8 cellular contexts compared by ENCODE assay signal in genomic region chr1:221724931-221725605, GRCh38. TPM values are rescaled to one million over a fixed set of nuclear protein-coding genes. Genes with fewer than 3 reads are reported as not detected.
DNase-seq lines count a peak whose midpoint lies in the region; ATAC-seq and TF ChIP-seq lines count a peak whose summit lies in the region.

No MANE protein-coding gene starts in this region.

- H3K4me3 Mint-ChIP-seq in activated CD4-positive, alpha-beta T cell treated with anti-CD3 and anti-CD28 coated beads, Interleukin-2, amount 10 ng/mL, durations not matched to agents 7 days and 5 days, result no peak overlapping the region
- H3K4me3 Mint-ChIP-seq in activated T-helper 1 cell treated with anti-CD3 and anti-CD28 coated beads, Interleukin-12 subunit alpha, Interleukin-12 subunit beta, Interleukin-2, Interleukin-4 antibody, amounts not matched to agents 30 ng/mL and 10 ng/mL and 1 ng/mL, durations not matched to agents 14 hours and 24 hours and 36 hours, result no peak overlapping the region

- no peak for ATAC-seq in HG03280 (IDR thresholded peaks at IDR 0.05; ENCODE audit: unreplicated experiment)

- peaks cover 67% of the 10 kb centered on the region for H3K4me1 Mint-ChIP-seq in activated CD4-positive, alpha-beta T cell treated with anti-CD3 and anti-CD28 coated beads, Interleukin-2, amount 10 ng/mL, durations not matched to agents 7 days and 5 days
- H3K4me1 Mint-ChIP-seq in activated T-helper 1 cell treated with anti-CD3 and anti-CD28 coated beads, Interleukin-12 subunit alpha, Interleukin-12 subunit beta, Interleukin-2, Interleukin-4 antibody, amounts not matched to agents 30 ng/mL and 10 ng/mL and 1 ng/mL, durations not matched to agents 14 hours and 24 hours and 36 hours (ENCODE audit: low read depth), result peaks cover 88% of the 10 kb centered on the region

- H3K9me3 ChIP-seq in left ventricle myocardium inferior (replicated peaks), result peaks cover 6% of the 10 kb centered on the region
- H3K9me3 ChIP-seq in thymus (ENCODE audit: control insufficient read depth), result peaks cover 2% of the 10 kb centered on the region

- CTCF ChIA-PET in activated CD4-positive, alpha-beta T cell treated with anti-CD3 and anti-CD28 coated beads, Interleukin-2, amount 10 ng/mL, durations not matched to agents 7 days and 5 days (lab: Charles Lee), result interaction anchor here (1.1 to 4.0 kb wide), 2 partner anchors 11 to 33 kb away, joined by 3 to 22 read pairs; no protein-coding TSS in a partner anchor

- POLR2A ChIA-PET in activated CD4-positive, alpha-beta T cell treated with anti-CD3 and anti-CD28 coated beads, Interleukin-2, amount 10 ng/mL, durations not matched to agents 7 days and 5 days (lab: Charles Lee), result interaction anchor here (0.7 kb wide), 1 partner anchor 17 kb away, joined by 6 read pairs; the partner anchor contains the start of gene DUSP10

- no peaks in the 10 kb centered on the region for H3K27me3 ChIP-seq in left ventricle myocardium inferior (ENCODE audit: low read depth)
- H3K27me3 ChIP-seq in thymus (ENCODE audit: control insufficient read depth, insufficient read depth), result no peaks in the 10 kb centered on the region

- H3K27me3 Mint-ChIP-seq in activated CD4-positive, alpha-beta T cell treated with anti-CD3 and anti-CD28 coated beads, Interleukin-2, amount 10 ng/mL, durations not matched to agents 7 days and 5 days, result no peaks in the 10 kb centered on the region
- no peaks in the 10 kb centered on the region for H3K27me3 Mint-ChIP-seq in activated T-helper 1 cell treated with anti-CD3 and anti-CD28 coated beads, Interleukin-12 subunit alpha, Interleukin-12 subunit beta, Interleukin-2, Interleukin-4 antibody, amounts not matched to agents 30 ng/mL and 10 ng/mL and 1 ng/mL, durations not matched to agents 14 hours and 24 hours and 36 hours (ENCODE audit: insufficient read depth)

- intact Hi-C loops in activated T-helper 1 cell treated with anti-CD3 and anti-CD28 coated beads, Interleukin-12 subunit alpha, Interleukin-12 subunit beta, Interleukin-2, Interleukin-4 antibody, amounts not matched to agents 30 ng/mL and 10 ng/mL and 1 ng/mL, durations not matched to agents 14 hours and 24 hours and 36 hours (cut with micrococcal nuclease), result loop anchor here (5.0 kb wide), 1 partner anchor 152 kb away; no protein-coding TSS in a partner anchor
- intact Hi-C loops in left ventricle myocardium inferior (cut with micrococcal nuclease), result loop anchor here (10.0 kb wide), 1 partner anchor 60 kb away; no protein-coding TSS in a partner anchor

- H3K36me3 Mint-ChIP-seq in activated CD4-positive, alpha-beta T cell treated with anti-CD3 and anti-CD28 coated beads, Interleukin-2, amount 10 ng/mL, durations not matched to agents 7 days and 5 days (ENCODE audit: low read depth), result peaks cover 81% of the 10 kb centered on the region
- peaks cover 53% of the 10 kb centered on the region for H3K36me3 Mint-ChIP-seq in activated T-helper 1 cell treated with anti-CD3 and anti-CD28 coated beads, Interleukin-12 subunit alpha, Interleukin-12 subunit beta, Interleukin-2, Interleukin-4 antibody, amounts not matched to agents 30 ng/mL and 10 ng/mL and 1 ng/mL, durations not matched to agents 14 hours and 24 hours and 36 hours (ENCODE audit: low read depth)

- peaks cover 42% of the 10 kb centered on the region for H3K9me3 Mint-ChIP-seq in activated CD4-positive, alpha-beta T cell treated with anti-CD3 and anti-CD28 coated beads, Interleukin-2, amount 10 ng/mL, durations not matched to agents 7 days and 5 days
- H3K9me3 Mint-ChIP-seq in activated T-helper 1 cell treated with anti-CD3 and anti-CD28 coated beads, Interleukin-12 subunit alpha, Interleukin-12 subunit beta, Interleukin-2, Interleukin-4 antibody, amounts not matched to agents 30 ng/mL and 10 ng/mL and 1 ng/mL, durations not matched to agents 14 hours and 24 hours and 36 hours, result peaks cover 19% of the 10 kb centered on the region

- H3K4me3 ChIP-seq in left ventricle myocardium inferior, result no peak overlapping the region
- no peak overlapping the region for H3K4me3 ChIP-seq in thymus (ENCODE audit: low read length)

- H3K27ac ChIP-seq in left ventricle myocardium inferior (replicated peaks) (peak overlapping the region; percentile 33), thymus (ENCODE audit: low read depth) (peak overlapping the region; percentile 22)

- peaks cover 65% of the 10 kb centered on the region for H3K4me1 ChIP-seq in left ventricle myocardium inferior
- peaks cover 2% of the 10 kb centered on the region for H3K4me1 ChIP-seq in thymus (ENCODE audit: control insufficient read depth, insufficient read depth, low read length)

- 96% methylated on average over 4 of the region's 4 CpGs for WGBS in thymus

- TF ChIP-seq CTCF in left ventricle myocardium inferior (IDR thresholded peaks at IDR 0.05; ENCODE audit: borderline replicate concordance), result no peak

- no peak for DNase-seq in activated CD4-positive, alpha-beta T cell treated with anti-CD3 and anti-CD28 coated beads, Interleukin-2, amount 10 ng/mL, durations not matched to agents 7 days and 5 days
- DNase-seq in activated CD4-positive, alpha-beta T cell treated with anti-CD3 and anti-CD28 coated beads for 4 hours, result no peak
- DNase-seq in activated T-helper 1 cell treated with anti-CD3 and anti-CD28 coated beads, Interleukin-12 subunit alpha, Interleukin-12 subunit beta, Interleukin-2, Interleukin-4 antibody, amounts not matched to agents 30 ng/mL and 10 ng/mL and 1 ng/mL, durations not matched to agents 14 hours and 24 hours and 36 hours (ENCODE audit: low spot score), result no peak
- DNase-seq in left ventricle myocardium inferior, result peak; percentile 44
- DNase-seq in occipital lobe (lab: John Stamatoyannopoulos, UW), result no peak
- no peak for DNase-seq in NCI-H2171 treated with DMSO at 0.1 percent for 48 hours (lab: John Stamatoyannopoulos, UW)

- H3K27ac Mint-ChIP-seq in activated CD4-positive, alpha-beta T cell treated with anti-CD3 and anti-CD28 coated beads, Interleukin-2, amount 10 ng/mL, durations not matched to agents 7 days and 5 days, result peak overlapping the region; percentile 88
- H3K27ac Mint-ChIP-seq in activated T-helper 1 cell treated with anti-CD3 and anti-CD28 coated beads, Interleukin-12 subunit alpha, Interleukin-12 subunit beta, Interleukin-2, Interleukin-4 antibody, amounts not matched to agents 30 ng/mL and 10 ng/mL and 1 ng/mL, durations not matched to agents 14 hours and 24 hours and 36 hours, result peak overlapping the region; percentile 74

- no peaks in the 10 kb centered on the region for H3K36me3 ChIP-seq in left ventricle myocardium inferior
- peaks cover 4% of the 10 kb centered on the region for H3K36me3 ChIP-seq in thymus (ENCODE audit: control insufficient read depth, insufficient read depth)

RNA-seq across cellular contexts. Expression of gene DUSP10, which starts 16.8 kb away (rescaled TPM):
- 10 to 100 TPM; 11.3 to 12.3 TPM for total RNA-seq in activated CD4-positive, alpha-beta T cell treated with anti-CD3 and anti-CD28 coated beads, Interleukin-2, amount 10 ng/mL, durations not matched to agents 7 days and 5 days
- 19.2 and 19.4 TPM in 2 replicates for total RNA-seq in activated T-helper 1 cell treated with anti-CD3 and anti-CD28 coated beads, Interleukin-12 subunit alpha, Interleukin-12 subunit beta, Interleukin-2, Interleukin-4 antibody, amounts not matched to agents 30 ng/mL and 10 ng/mL and 1 ng/mL, durations not matched to agents 14 hours and 24 hours and 36 hours
- 4.6 TPM for total RNA-seq in left ventricle myocardium inferior
- polyA plus RNA-seq in thymus, result 11.3 TPM
- 5.3 TPM for total RNA-seq in occipital lobe
